ENCODE assay signal across 1 cellular context in genomic region chr6:63635563-63636515, GRCh38.
A peak's percentile ranks its signal among the peaks of the same experiment; 100 is the strongest.
TF ChIP-seq lines count a peak whose summit lies in the region.

PHF3 (plus strand) TSS chr6:63635802; CDS start chr6:63646552, 10,750 bp downstream.

TF ChIP-seq in HepG2, 621 proteins besides CTCF, POLR2A, EP300 and RAD21 (continued from another document and continues in another):
- TF ChIP-seq ZNF407 (CRISPR knock-in tag; IDR thresholded peaks at IDR 0.05; ENCODE audit: not compliant biosample characterization), result peak; percentile 94
- TF ChIP-seq ZNF724P (CRISPR knock-in tag; IDR thresholded peaks at IDR 0.05; ENCODE audit: borderline replicate concordance), result peak; percentile 99
- peak; percentile 96 for TF ChIP-seq RAD51 (IDR thresholded peaks at IDR 0.05; ENCODE audit: borderline replicate concordance)
- TF ChIP-seq ZXDC (CRISPR knock-in tag; IDR thresholded peaks at IDR 0.05), result peak; percentile 95
- peak; percentile 63; the same call in 1 of the 2 replicates for TF ChIP-seq SOX13 (IDR thresholded peaks at IDR 0.05)
- peak in 1 of 2 experiments; percentile 51; a peak in 2 of 4 replicates for TF ChIP-seq SOX13 (CRISPR knock-in tag; conservative IDR thresholded peaks at IDR 0.05 in 1 of 2, IDR thresholded peaks at IDR 0.05 in 1 of 2)
- peak; percentile 64; the same call in 1 of the 2 replicates for TF ChIP-seq PRDM15 (CRISPR knock-in tag; IDR thresholded peaks at IDR 0.05)
- TF ChIP-seq KLF16 (CRISPR knock-in tag; IDR thresholded peaks at IDR 0.05), result peak in 1 of 2 experiments; percentile 92; a peak in 3 of 4 replicates
- peak; percentile 96 for TF ChIP-seq E2F5 (CRISPR knock-in tag; conservative IDR thresholded peaks at IDR 0.05)
- TF ChIP-seq DBP (CRISPR knock-in tag; IDR thresholded peaks at IDR 0.05; ENCODE audit: not compliant biosample characterization), result no peak
- peak; percentile 90; the same call in 1 of the 2 replicates for TF ChIP-seq ZNF615 (CRISPR knock-in tag; IDR thresholded peaks at IDR 0.05; ENCODE audit: borderline replicate concordance)
- TF ChIP-seq SSRP1 (CRISPR knock-in tag; IDR thresholded peaks at IDR 0.05), result no peak
- peak; percentile 48; the same call in 1 of the 2 replicates for TF ChIP-seq ZNF256 (CRISPR knock-in tag; conservative IDR thresholded peaks at IDR 0.05)
- TF ChIP-seq DNMT1 (CRISPR knock-in tag; IDR thresholded peaks at IDR 0.05), result peak; percentile 95
- TF ChIP-seq ZNF350 (CRISPR knock-in tag; IDR thresholded peaks at IDR 0.05; ENCODE audit: borderline replicate concordance, low read depth), result peak; percentile 94
- TF ChIP-seq BORCS8-MEF2B (CRISPR knock-in tag; IDR thresholded peaks at IDR 0.05), result peak; percentile 97
- TF ChIP-seq MATR3 (CRISPR knock-in tag; IDR thresholded peaks at IDR 0.05), result 0 out of 2 replicates have a peak, but pooled peaks have one; percentile 93
- TF ChIP-seq ZNF7 (CRISPR knock-in tag; IDR thresholded peaks at IDR 0.05), result 0 out of 2 replicates have a peak, but pooled peaks have one; percentile 14
- peak; percentile 91 for TF ChIP-seq ZNF331 (CRISPR knock-in tag; IDR thresholded peaks at IDR 0.05)
- TF ChIP-seq RBFOX2 (IDR thresholded peaks at IDR 0.05; ENCODE audit: low read depth, low read length), result peak; percentile 98
- peak; percentile 69 for TF ChIP-seq SP2 (CRISPR knock-in tag; IDR thresholded peaks at IDR 0.05)
- TF ChIP-seq MAZ (IDR thresholded peaks at IDR 0.05; ENCODE audit: borderline replicate concordance, low read depth, low read length), result peak; percentile 80
- peak; percentile 98 for TF ChIP-seq MAZ (CRISPR knock-in tag; IDR thresholded peaks at IDR 0.05; ENCODE audit: low read depth)
- TF ChIP-seq SUZ12 (IDR thresholded peaks at IDR 0.05; ENCODE audit: low read depth, low read length), result no peak
- peak; percentile 72 for TF ChIP-seq PHF21A (CRISPR knock-in tag; IDR thresholded peaks at IDR 0.05)
- peak; percentile 91 for TF ChIP-seq REL (CRISPR knock-in tag; conservative IDR thresholded peaks at IDR 0.05)
- peak; percentile 88 for TF ChIP-seq ZNF121 (CRISPR knock-in tag; IDR thresholded peaks at IDR 0.05)
- peak; percentile 97 for TF ChIP-seq ZNF678 (CRISPR knock-in tag; IDR thresholded peaks at IDR 0.05)
- TF ChIP-seq TEF (CRISPR knock-in tag; IDR thresholded peaks at IDR 0.05), result peak; percentile 42; the same call in 1 of the 2 replicates
- TF ChIP-seq ZNF639 (CRISPR knock-in tag; conservative IDR thresholded peaks at IDR 0.05), result peak; percentile 96
- peak; percentile 40; the same call in 1 of the 2 replicates for TF ChIP-seq SMAD3 (CRISPR knock-in tag; IDR thresholded peaks at IDR 0.05)
- peak; percentile 34; the same call in 1 of the 2 replicates for TF ChIP-seq SNAPC2 (CRISPR knock-in tag; IDR thresholded peaks at IDR 0.05)
- peak; percentile 99 for TF ChIP-seq CEBPG (CRISPR knock-in tag; IDR thresholded peaks at IDR 0.05)
- peak; percentile 91 for TF ChIP-seq RBM39 (IDR thresholded peaks at IDR 0.05; ENCODE audit: low read depth, low read length, poor library complexity, severe bottlenecking)
- peak; percentile 96; the same call in 1 of the 2 replicates for TF ChIP-seq ZNF546 (CRISPR knock-in tag; conservative IDR thresholded peaks at IDR 0.05)
